In genomic region chr4:153488719-153489384, GRCh38 we compare ENCODE assay signal across 8 cellular contexts. TPM values are rescaled to one million over a fixed set of nuclear protein-coding genes. Genes with fewer than 3 reads are reported as not detected.
DNase-seq lines count a peak whose midpoint lies in the region; ATAC-seq and TF ChIP-seq lines count a peak whose summit lies in the region.

No MANE protein-coding gene starts in this region.

- H3K27ac ChIP-seq in OCI-LY7 (ENCODE audit: low read depth, low read length, poor library complexity, severe bottlenecking) (peak overlapping the region; percentile 49), ectodermal cell (ENCODE audit: insufficient read depth, low read depth, low read length, poor library complexity, severe bottlenecking) (peak overlapping the region; percentile 8), osteoblast (ENCODE audit: low read depth, low read length) (peak overlapping the region; percentile 64)

- H3K4me2 ChIP-seq in OCI-LY7 (ENCODE audit: low read length) (peak overlapping the region; percentile 66), osteoblast (ENCODE audit: insufficient read depth, low read length) (peak overlapping the region; percentile 76)

- H4K20me1 ChIP-seq in OCI-LY7 (ENCODE audit: insufficient read depth, low read length) (peaks cover 74% of the 10 kb centered on the region), osteoblast (ENCODE audit: insufficient read depth, low read length) (no peaks in the 10 kb centered on the region)

- ATAC-seq in GM18868 (IDR thresholded peaks at IDR 0.05; ENCODE audit: unreplicated experiment) (peak; percentile 27), HG02642 (IDR thresholded peaks at IDR 0.05; ENCODE audit: poor library complexity, unreplicated experiment) (peak; percentile 33)

- H3K9me3 ChIP-seq in OCI-LY7 (ENCODE audit: low read length) (no peaks in the 10 kb centered on the region), ectodermal cell (ENCODE audit: control insufficient read depth, low read length) (no peaks in the 10 kb centered on the region), osteoblast (ENCODE audit: low read depth, low read length) (no peaks in the 10 kb centered on the region)

- POLR2A ChIA-PET in OCI-LY7 (lab: Charles Lee) = interaction anchor here (0.6 to 1.3 kb wide), 4 partner anchors 10 to 207 kb away, joined by 3 to 4 read pairs (median 3); partner anchors contain the start of gene TMEM131L

- intact Hi-C loops in OCI-LY7 (cut with micrococcal nuclease; ENCODE audit: unreplicated experiment) = no loop called here

- peaks cover 98% of the 10 kb centered on the region for H3K79me2 ChIP-seq in OCI-LY7 (ENCODE audit: insufficient read depth, low read depth, low read length)
- peaks cover 4% of the 10 kb centered on the region for H3K79me2 ChIP-seq in osteoblast (ENCODE audit: insufficient read depth, low read length)

- H3K4me1 ChIP-seq in OCI-LY7 (ENCODE audit: insufficient read depth, low read length, poor library complexity, severe bottlenecking) (peaks cover 90% of the 10 kb centered on the region), ectodermal cell (ENCODE audit: control insufficient read depth, insufficient read depth, low read length) (peaks cover 33% of the 10 kb centered on the region), osteoblast (ENCODE audit: insufficient read depth, low read length) (peaks cover 38% of the 10 kb centered on the region)

- H3K4me3 ChIP-seq in OCI-LY7 (ENCODE audit: low read depth, low read length, poor library complexity, severe bottlenecking) (peak overlapping the region; percentile 32), ectodermal cell (ENCODE audit: insufficient read depth, low read depth, low read length) (no peak overlapping the region), osteoblast (ENCODE audit: insufficient read depth, low read length) (peak overlapping the region; percentile 49)

- H3K36me3 ChIP-seq in OCI-LY7 (ENCODE audit: insufficient read depth, low read length) (peaks cover 89% of the 10 kb centered on the region), ectodermal cell (ENCODE audit: control insufficient read depth, insufficient read depth, low read length) (no peaks in the 10 kb centered on the region), osteoblast (ENCODE audit: insufficient read depth, low read length) (no peaks in the 10 kb centered on the region)

- H3K9me2 ChIP-seq in OCI-LY7 (ENCODE audit: insufficient read depth, low read length) = no peaks in the 10 kb centered on the region

- TF ChIP-seq CTCF in OCI-LY7 (conservative IDR thresholded peaks at IDR 0.05; ENCODE audit: low read length) (no peak), osteoblast (IDR thresholded peaks at IDR 0.05; ENCODE audit: extremely low read depth, low read depth, low read length) (no peak)

- DNase-seq in OCI-LY7 (ENCODE audit: low spot score) (no peak), osteoblast (ENCODE audit: insufficient read length, low spot score, missing footprints) (no peak), SIG-M5 treated with dmso at 0.1 percent for 504 hours (lab: John Stamatoyannopoulos, UW; ENCODE audit: unreplicated experiment) (no peak), NCI-H774 (lab: John Stamatoyannopoulos, UW) (no peak), 8988T (no peak)

- H3K27me3 ChIP-seq in ectodermal cell (ENCODE audit: control insufficient read depth, insufficient read depth, low read length, poor library complexity, severe bottlenecking) (no peaks in the 10 kb centered on the region), osteoblast (ENCODE audit: insufficient read depth, low read length) (no peaks in the 10 kb centered on the region)

- no TSS peak for BruUV-seq in OCI-LY7 (replicated peaks; lab: Mats Ljungman, UMichigan)

- H2AFZ ChIP-seq in OCI-LY7 (ENCODE audit: low read length) (no peak overlapping the region), osteoblast (ENCODE audit: low read length) (peak overlapping the region; percentile 86)

- 64 to 65% methylated on average over 22 of the region's 22 CpGs for WGBS in ectodermal cell, 2 experiments

- CTCF ChIA-PET in OCI-LY7 (lab: Charles Lee; ENCODE audit: unreplicated experiment) = no interaction called here

RNA-seq across cellular contexts. Expression of gene TMEM131L, which starts 22.7 kb away (rescaled TPM):
- 98.7 and 148 TPM in 2 replicates for total RNA-seq in OCI-LY7 (2014; rRNA removed; shearing (Covaris generic))
- total RNA-seq in OCI-LY7 (2022) = 133 and 169 TPM in 2 replicates
- polyA plus RNA-seq in ectodermal cell (2013, experiment 1 of 4) = 15.9 TPM
- 20.0 TPM for polyA plus RNA-seq in ectodermal cell (2013, experiment 2 of 4)
- polyA plus RNA-seq in ectodermal cell (2013, experiment 3 of 4) = 15.6 TPM
- 17.3 TPM for polyA plus RNA-seq in ectodermal cell (2013, experiment 4 of 4)
- total RNA-seq in osteoblast = 8.3 and 9.0 TPM in 2 replicates

Comparison
In these comparisons a context has a peak if more than half of its experiments do, and no peak if none do; other contexts are left out.
1. H3K27ac ChIP-seq: peak in every context shown above with its lines; median percentile 64 in osteoblast; 49 in OCI-LY7; 8 in ectodermal cell.